18 cellular contexts compared by ENCODE assay signal in genomic region chr14:100124551-100125088, GRCh38. TPM values are rescaled to one million over a fixed set of nuclear protein-coding genes. Genes with fewer than 3 reads are reported as not detected.
DNase-seq lines count a peak whose midpoint lies in the region; ATAC-seq, FAIRE-seq and TF ChIP-seq lines count a peak whose summit lies in the region.
"Had no signal": no experiment of that assay in that cellular context is flagged by ENCODE, and none has a peak within 500 bp of the region (broad histone marks: within the 10 kb centered on the region; RNA-seq: fewer than 3 reads in every experiment).

No MANE protein-coding gene starts in this region.

- no peaks in the 10 kb centered on the region for H3K9me2 ChIP-seq in PC-3 (replicated peaks; ENCODE audit: low read length)

- peak; percentile 57; the same call in 1 of the 2 replicates for TF ChIP-seq POLR2A in GM12878 (IDR thresholded peaks at IDR 0.05; ENCODE audit: low read depth, low read length)

- no peaks in the 10 kb centered on the region for H3K9me3 Mint-ChIP-seq in activated naive CD4-positive, alpha-beta T cell treated with anti-CD3 and anti-CD28 coated beads, Interleukin-2, amount 10 ng/mL, durations not matched to agents 7 days and 5 days
- H3K9me3 Mint-ChIP-seq: activated T-cell treated with anti-CD3 and anti-CD28 coated beads, Interleukin-2, amount 50 U/mL, for 72 hours had no signal

- no peak for ATAC-seq in GM12878
- no peak for ATAC-seq in PC-3
- ATAC-seq: activated T-cell treated with anti-CD3 and anti-CD28 coated beads, Interleukin-2, amount 50 U/mL, for 72 hours had no signal

- H2AFZ ChIP-seq in GM12878 (ENCODE audit: control insufficient read depth, low read depth, low read length) (no peak overlapping the region), PC-3 (ENCODE audit: low read length) (no peak overlapping the region)

- DNase-seq in activated naive CD4-positive, alpha-beta T cell treated with anti-CD3 and anti-CD28 coated beads, Interleukin-2, amount 10 ng/mL, durations not matched to agents 7 days and 5 days, result no peak
- no peak for DNase-seq in activated naive CD4-positive, alpha-beta T cell (lab: John Stamatoyannopoulos, UW)
- peak; percentile 81 for DNase-seq in NCI-H345 (lab: John Stamatoyannopoulos, UW)
- DNase-seq in GM12878 (ENCODE audit: low read depth, low spot score), result no peak
- DNase-seq in small intestine, result peak; percentile 40
- no peak for DNase-seq in NCI-H2196 (lab: John Stamatoyannopoulos, UW; ENCODE audit: unreplicated experiment)
- DNase-seq in MG63, result no peak
- DNase-seq in PC-3, result no peak
- DNase-seq: activated CD4-positive, alpha-beta T cell treated with anti-CD3 and anti-CD28 coated beads, Interleukin-2, amount 50 U/mL, for 4 hours; activated T-cell treated with anti-CD3 and anti-CD28 coated beads, Interleukin-2, amount 50 U/mL, for 72 hours; aorta; cerebellar nuclear complex; mesenchymal stem cell; NCI-H1105; NCI-H524 treated with DMSO at 0.1 percent for 48 hours; stimulated activated CD4-positive, alpha-beta T cell treated with anti-CD3 and anti-CD28 coated beads, Interleukin-15, amount 100 ng/mL, for 24 hours had no signal

- TF ChIP-seq RAD21 in GM12878 (IDR thresholded peaks at IDR 0.05; ENCODE audit: insufficient read depth, low read depth, low read length), result no peak

- FAIRE-seq in GM12878 (lab: Jason Lieb, UNC) (no peak), small intestine (lab: Jason Lieb, UNC) (no peak)
- FAIRE-seq: keratinocyte had no signal

- SMC1A ChIA-PET in GM12878 (lab: Charles Lee; ENCODE audit: uncharacterized antibody, unreplicated experiment), result interaction anchor here (0.6 kb wide), 1 partner anchor 58 kb away, joined by 4 read pairs; no protein-coding TSS in a partner anchor

- H3K4me2 ChIP-seq in GM12878 (ENCODE audit: control insufficient read depth, insufficient read depth), result no peak overlapping the region
- H3K4me2 ChIP-seq in PC-3 (ENCODE audit: low read length), result no peak overlapping the region

- POLR2A ChIA-PET in GM12878 (lab: Charles Lee), result no interaction called here
- POLR2A ChIA-PET in PC-3 (lab: Charles Lee; ENCODE audit: unreplicated experiment), result no interaction called here

- H3K9ac ChIP-seq in GM12878 (ENCODE audit: control insufficient read depth, insufficient read depth, low read length) (no peak overlapping the region), PC-3 (ENCODE audit: low read length) (no peak overlapping the region)

- no peak overlapping the region for H3K4me3 ChIP-seq in GM12878
- H3K4me3 ChIP-seq in small intestine (ENCODE audit: low read depth in 1 of 2, low read length in 2 of 2), result no peak overlapping the region
- H3K4me3 ChIP-seq in MG63, result no peak overlapping the region
- no peak overlapping the region for H3K4me3 ChIP-seq in PC-3 (ENCODE audit: low read length)
- H3K4me3 ChIP-seq: SK-N-MC had no signal

- no peak for TF ChIP-seq EP300 in GM12878 (IDR thresholded peaks at IDR 0.05; ENCODE audit: borderline replicate concordance in 1 of 2, control insufficient read depth in 1 of 2, low read depth in 2 of 2, low read length in 2 of 2)

- CTCF ChIA-PET in activated naive CD4-positive, alpha-beta T cell treated with anti-CD3 and anti-CD28 coated beads, Interleukin-2, amount 10 ng/mL, durations not matched to agents 7 days and 5 days (lab: Charles Lee), result interaction anchor here (1.0 kb wide), 1 partner anchor 17 kb away, joined by 4 read pairs; no protein-coding TSS in a partner anchor
- CTCF ChIA-PET in GM12878 (lab: Yijun Ruan, JAX), result no interaction called here
- CTCF ChIA-PET in PC-3 (lab: Charles Lee), result no interaction called here

- H3F3A ChIP-seq in PC-3 (ENCODE audit: low read length, unreplicated experiment), result no peaks in the 10 kb centered on the region

- H3K27me3 ChIP-seq in GM12878 (replicated peaks in 1 of 2; ENCODE audit: control insufficient read depth in 2 of 2, insufficient read depth in 2 of 2, low read length in 1 of 2), result no peaks in the 10 kb centered on the region
- H3K27me3 ChIP-seq in small intestine (ENCODE audit: control insufficient read depth in 2 of 2, insufficient read depth in 2 of 2, low read length in 2 of 2), result no peaks in the 10 kb centered on the region
- H3K27me3 ChIP-seq in MG63, result no peaks in the 10 kb centered on the region
- no peaks in the 10 kb centered on the region for H3K27me3 ChIP-seq in PC-3 (ENCODE audit: low read length)

- no peaks in the 10 kb centered on the region for H3K27me3 Mint-ChIP-seq in activated naive CD4-positive, alpha-beta T cell treated with anti-CD3 and anti-CD28 coated beads, Interleukin-2, amount 10 ng/mL, durations not matched to agents 7 days and 5 days

- H3K4me3 Mint-ChIP-seq in activated naive CD4-positive, alpha-beta T cell treated with anti-CD3 and anti-CD28 coated beads, Interleukin-2, amount 10 ng/mL, durations not matched to agents 7 days and 5 days, result no peak overlapping the region
- H3K4me3 Mint-ChIP-seq: activated T-cell treated with anti-CD3 and anti-CD28 coated beads, Interleukin-2, amount 50 U/mL, for 72 hours had no signal

- RAD21 ChIA-PET in GM12878 (lab: Charles Lee; ENCODE audit: unreplicated experiment), result no interaction called here

- BruUV-seq in GM12878 (replicated peaks; lab: Mats Ljungman, UMichigan), result no TSS peak
- no TSS peak for BruUV-seq in PC-3 (replicated peaks; lab: Mats Ljungman, UMichigan)

- H3K4me1 Mint-ChIP-seq in activated naive CD4-positive, alpha-beta T cell treated with anti-CD3 and anti-CD28 coated beads, Interleukin-2, amount 10 ng/mL, durations not matched to agents 7 days and 5 days, result peaks cover 2% of the 10 kb centered on the region

- H3K79me2 ChIP-seq in GM12878 (ENCODE audit: control insufficient read depth, insufficient read depth, low read length), result no peaks in the 10 kb centered on the region
- H3K79me2 ChIP-seq in PC-3 (ENCODE audit: low read length), result no peaks in the 10 kb centered on the region

- no peak overlapping the region for H3K27ac ChIP-seq in GM12878 (ENCODE audit: control insufficient read depth, insufficient read depth)
- no peak overlapping the region for H3K27ac ChIP-seq in small intestine (ENCODE audit: low read depth in 1 of 2, low read length in 1 of 2)
- H3K27ac ChIP-seq in PC-3 (ENCODE audit: low read length), result no peak overlapping the region
- H3K27ac ChIP-seq: SK-N-MC had no signal

- intact Hi-C loops in GM12878 (cut with micrococcal nuclease; ENCODE audit: unreplicated experiment) (no loop called here), PC-3 (cut with micrococcal nuclease) (no loop called here)

- H3K27ac Mint-ChIP-seq in activated naive CD4-positive, alpha-beta T cell treated with anti-CD3 and anti-CD28 coated beads, Interleukin-2, amount 10 ng/mL, durations not matched to agents 7 days and 5 days, result peak overlapping the region; percentile 67
- H3K27ac Mint-ChIP-seq: activated T-cell treated with anti-CD3 and anti-CD28 coated beads, Interleukin-2, amount 50 U/mL, for 72 hours had no signal

- 91% methylated on average over 20 of the region's 20 CpGs for WGBS in GM12878 (ENCODE audit: insufficient coverage, insufficient replicate concordance, low lambda C conversion rate, missing lambda C conversion rate)
- WGBS in small intestine, 3 donors, result 57 to 79% (median 78%) methylated on average over 19 to 20 of the region's 20 CpGs

- TF ChIP-seq CTCF in GM12878 (IDR thresholded peaks at IDR 0.05 in 2 of 3, conservative IDR thresholded peaks at IDR 0.05 in 1 of 3; ENCODE audit: control insufficient read depth in 2 of 3, extremely low read depth in 1 of 3, insufficient read depth in 1 of 3, low read depth in 3 of 3, low read length in 3 of 3) (no peak), PC-3 (conservative IDR thresholded peaks at IDR 0.05; ENCODE audit: low read depth, low read length) (no peak)

- H3K36me3 ChIP-seq in GM12878 (ENCODE audit: control insufficient read depth in 2 of 2, insufficient read depth in 2 of 2, low read length in 1 of 2) (peaks cover 27 to 29% of the 10 kb centered on the region in 2 experiments), small intestine (ENCODE audit: control insufficient read depth in 2 of 2, insufficient read depth in 2 of 2, low read length in 2 of 2) (no peaks in the 10 kb centered on the region), MG63 (no peaks in the 10 kb centered on the region), PC-3 (ENCODE audit: low read depth, low read length) (no peaks in the 10 kb centered on the region)

- no peaks in the 10 kb centered on the region for H3K9me3 ChIP-seq in GM12878 (replicated peaks; ENCODE audit: control insufficient read depth, insufficient read depth, low read length)
- H3K9me3 ChIP-seq in small intestine (ENCODE audit: control insufficient read depth, low read depth), result no peaks in the 10 kb centered on the region
- H3K9me3 ChIP-seq in MG63, result no peaks in the 10 kb centered on the region
- no peaks in the 10 kb centered on the region for H3K9me3 ChIP-seq in PC-3 (ENCODE audit: low read length)

- H4K20me1 ChIP-seq in GM12878 (ENCODE audit: control insufficient read depth, insufficient read depth) (no peaks in the 10 kb centered on the region), PC-3 (ENCODE audit: low read length) (no peaks in the 10 kb centered on the region)

- peaks cover 57% of the 10 kb centered on the region for H3K36me3 Mint-ChIP-seq in activated naive CD4-positive, alpha-beta T cell treated with anti-CD3 and anti-CD28 coated beads, Interleukin-2, amount 10 ng/mL, durations not matched to agents 7 days and 5 days

- H3K4me1 ChIP-seq in GM12878 (ENCODE audit: control insufficient read depth, insufficient read depth, low read length) (no peaks in the 10 kb centered on the region), small intestine (ENCODE audit: control insufficient read depth in 2 of 2, insufficient read depth in 1 of 2, low read depth in 1 of 2, low read length in 1 of 2) (no peaks in the 10 kb centered on the region), PC-3 (ENCODE audit: insufficient read depth, low read length) (no peaks in the 10 kb centered on the region)

- in situ Hi-C loops in GM12878 (cut with MboI), result no loop called here

RNA-seq across cellular contexts. Expression of gene DEGS2, which starts 34.8 kb away (rescaled TPM):
- 1.4 and 2.3 TPM in 2 replicates for total RNA-seq in GM12878 (2013; cell fraction: nucleolus; rRNA removed)
- total RNA-seq in GM12878 (2014; rRNA removed) (0.87 and 1.1 TPM in 2 replicates), GM12878 (2014; rRNA removed; fragmentation: Illumina TruSeq; extraction: Trizol) (0.05 and 0.45 TPM in 2 replicates), GM12878 (2021) (1.8 and 2.5 TPM in 2 replicates), PC-3 (2014; rRNA removed) (1.6 and 5.4 TPM in 2 replicates)
- not detected for polyA plus RNA-seq in GM12878 (2011; ENCODE audit: low read depth)
- polyA plus RNA-seq in GM12878 (2011; rRNA removed) (0.07 TPM in 1 of 2 replicates, not detected in the other), GM12878 (2014; fragmentation: Illumina TruSeq; extraction: Trizol) (0.01 and 0.03 TPM in 2 replicates), GM12878 (2014; fragmentation: Nextera tagmentation; extraction: Ambion mirVana) (under 1 TPM in 1 of 2 experiments, not detected in 1; 0.62 TPM), GM12878 (2014; rRNA removed) (0.26 and 0.66 TPM in 2 replicates), GM12878 (2016; fragmentation: Nextera tagmentation; extraction: Ambion mirVana) (under 1 TPM; 0.06 to 0.52 TPM), small intestine (10 to 100 TPM; 16.1 to 47.0 (median 19.7) TPM)
- 0.04 and 0.07 TPM in 2 replicates for polyA plus RNA-seq in GM12878 (2011; cell fraction: cytosol; rRNA removed)
- 0.19 and 0.51 TPM in 2 replicates for polyA plus RNA-seq in GM12878 (2011; cell fraction: nucleus; rRNA removed)
- 0.51 and 0.80 TPM in 2 replicates for polyA plus RNA-seq in GM12878 (2012)
- polyA minus RNA-seq in GM12878 (2011; rRNA and poly(A)+ RNA removed), result 0.10 TPM in 1 of 2 replicates, not detected in the other
- polyA minus RNA-seq in GM12878 (2011; cell fraction: cytosol; rRNA and poly(A)+ RNA removed), result not detected in 2 replicates
- 0.10 and 0.24 TPM in 2 replicates for polyA minus RNA-seq in GM12878 (2011; cell fraction: nucleus; rRNA and poly(A)+ RNA removed)
- not detected in 2 replicates for total RNA-seq in MG63 (2014; rRNA removed; shearing (Covaris generic); ENCODE audit: low replicate concordance)

RNA-seq across cellular contexts. Expression of gene EVL, which starts 59.4 kb away (rescaled TPM):
- 1,242 and 1,365 TPM in 2 replicates for total RNA-seq in GM12878 (2013; cell fraction: nucleolus; rRNA removed)
- 92.2 and 98.6 TPM in 2 replicates for total RNA-seq in GM12878 (2014; rRNA removed)
- total RNA-seq in GM12878 (2014; rRNA removed; fragmentation: Illumina TruSeq; extraction: Trizol), result 87.4 and 87.6 TPM in 2 replicates
- 104 and 112 TPM in 2 replicates for total RNA-seq in GM12878 (2021)
- 102 TPM for polyA plus RNA-seq in GM12878 (2011; ENCODE audit: low read depth)
- 226 and 341 TPM in 2 replicates for polyA plus RNA-seq in GM12878 (2011; rRNA removed)
- polyA plus RNA-seq in GM12878 (2011; cell fraction: cytosol; rRNA removed), result 282 and 297 TPM in 2 replicates
- 1,111 and 1,225 TPM in 2 replicates for polyA plus RNA-seq in GM12878 (2011; cell fraction: nucleus; rRNA removed)
- 138 and 162 TPM in 2 replicates for polyA plus RNA-seq in GM12878 (2012)
- polyA plus RNA-seq in GM12878 (2014; fragmentation: Illumina TruSeq; extraction: Trizol), result 115 and 128 TPM in 2 replicates
- 10 to 100 TPM; 11.9 to 13.6 TPM for polyA plus RNA-seq in GM12878 (2014; fragmentation: Nextera tagmentation; extraction: Ambion mirVana)
- polyA plus RNA-seq in GM12878 (2014; rRNA removed), result 118 and 128 TPM in 2 replicates
- 10 to 100 TPM; 33.5 to 35.4 TPM for polyA plus RNA-seq in GM12878 (2016; fragmentation: Nextera tagmentation; extraction: Ambion mirVana)
- polyA minus RNA-seq in GM12878 (2011; rRNA and poly(A)+ RNA removed), result 273 and 309 TPM in 2 replicates
- 71.8 and 79.0 TPM in 2 replicates for polyA minus RNA-seq in GM12878 (2011; cell fraction: cytosol; rRNA and poly(A)+ RNA removed)
- polyA minus RNA-seq in GM12878 (2011; cell fraction: nucleus; rRNA and poly(A)+ RNA removed), result 230 and 324 TPM in 2 replicates
- polyA plus RNA-seq in small intestine, result 10 to 100 TPM; 21.0 to 35.2 (median 28.4) TPM
- 17.3 and 17.9 TPM in 2 replicates for total RNA-seq in MG63 (2014; rRNA removed; shearing (Covaris generic); ENCODE audit: low replicate concordance)
- 26.5 and 31.7 TPM in 2 replicates for total RNA-seq in PC-3 (2014; rRNA removed)

Comparison
In these comparisons a context has a peak if more than half of its experiments do, and no peak if none do; other contexts are left out.
1. DNase-seq: peak in NCI-H345 (single experiment) and small intestine (single experiment); none in activated naive CD4-positive, alpha-beta T cell treated with anti-CD3 and anti-CD28 coated beads, Interleukin-2, amount 10 ng/mL, durations not matched to agents 7 days and 5 days (single experiment), activated naive CD4-positive, alpha-beta T cell (0 of 4), GM12878 (single experiment), NCI-H2196 (single experiment), MG63 (single experiment) and PC-3 (single experiment).